Comparison of ENCODE assay signal across 12 cellular contexts in genomic region chr9:71761938-71762353, GRCh38. TPM values are rescaled to one million over a fixed set of nuclear protein-coding genes. Genes with fewer than 3 reads are reported as not detected.
DNase-seq lines count a peak whose midpoint lies in the region; ATAC-seq and TF ChIP-seq lines count a peak whose summit lies in the region.
"Had no signal": no experiment of that assay in that cellular context is flagged by ENCODE, and none has a peak within 500 bp of the region (broad histone marks: within the 10 kb centered on the region; RNA-seq: fewer than 3 reads in every experiment).

No MANE protein-coding gene starts in this region.

- no peak overlapping the region for H3K4me3 ChIP-seq in adrenal gland

- peaks cover 86% of the 10 kb centered on the region for H3K4me1 Mint-ChIP-seq in activated T-cell treated with anti-CD3 and anti-CD28 coated beads, Interleukin-2, amount 50 U/mL, for 4 hours (ENCODE audit: low read depth)
- H3K4me1 Mint-ChIP-seq in stimulated activated naive B cell treated with anti-CD40 and anti-IgM and Interleukin-4, amounts not matched to agents 10 μg/mL and 1 μg/mL and 100 μg/mL, for 72 hours, result peaks cover 44 to 84% of the 10 kb centered on the region in 2 donors

- intact Hi-C loops in adrenal gland (cut with DNase I), result loop anchor here in 1 of 2 donors (10.0 kb wide), 1 partner anchor 57 kb away; no protein-coding TSS in a partner anchor

- peak overlapping the region; percentile 31 for H3K27ac Mint-ChIP-seq in stimulated activated naive B cell treated with anti-CD40 and anti-IgM and Interleukin-4, amounts not matched to agents 10 μg/mL and 1 μg/mL and 100 μg/mL, for 72 hours

- no peaks in the 10 kb centered on the region for H3K27me3 ChIP-seq in adrenal gland
- H3K27me3 ChIP-seq: brain microvascular endothelial cell had no signal

- H3K4me3 Mint-ChIP-seq in activated T-cell treated with anti-CD3 and anti-CD28 coated beads, Interleukin-2, amount 50 U/mL, for 4 hours, result peak overlapping the region; percentile 42
- no peak overlapping the region for H3K4me3 Mint-ChIP-seq in stimulated activated naive B cell treated with anti-CD40 and anti-IgM and Interleukin-4, amounts not matched to agents 10 μg/mL and 1 μg/mL and 100 μg/mL, for 72 hours

- H3K36me3 Mint-ChIP-seq in activated T-cell treated with anti-CD3 and anti-CD28 coated beads, Interleukin-2, amount 50 U/mL, for 4 hours (ENCODE audit: insufficient read depth), result peaks cover 16% of the 10 kb centered on the region
- peaks cover 0 to 1% of the 10 kb centered on the region in 2 donors for H3K36me3 Mint-ChIP-seq in stimulated activated naive B cell treated with anti-CD40 and anti-IgM and Interleukin-4, amounts not matched to agents 10 μg/mL and 1 μg/mL and 100 μg/mL, for 72 hours

- no peak for TF ChIP-seq POLR2A in adrenal gland (IDR thresholded peaks at IDR 0.05)

- H3K9me3 Mint-ChIP-seq in activated T-cell treated with anti-CD3 and anti-CD28 coated beads, Interleukin-2, amount 50 U/mL, for 4 hours, result no peaks in the 10 kb centered on the region
- no peaks in the 10 kb centered on the region for H3K9me3 Mint-ChIP-seq in stimulated activated naive B cell treated with anti-CD40 and anti-IgM and Interleukin-4, amounts not matched to agents 10 μg/mL and 1 μg/mL and 100 μg/mL, for 72 hours

- peaks cover 24 to 58% of the 10 kb centered on the region in 2 donors for H3K4me1 ChIP-seq in adrenal gland (replicated peaks in 1 of 2)

- ATAC-seq in activated T-cell treated with anti-CD3 and anti-CD28 coated beads, Interleukin-2, amount 50 U/mL, for 4 hours, result peak; percentile 4 to 26
- ATAC-seq in stimulated activated naive B cell treated with anti-CD40 and anti-IgM and Interleukin-4, amounts not matched to agents 10 μg/mL and 1 μg/mL and 100 μg/mL, for 72 hours (replicated peaks), result no peak
- ATAC-seq in GM21723 (IDR thresholded peaks at IDR 0.05; ENCODE audit: unreplicated experiment), result no peak

- H3K36me3 ChIP-seq in adrenal gland (replicated peaks in 1 of 2), result no peaks in the 10 kb centered on the region
- H3K36me3 ChIP-seq: brain microvascular endothelial cell had no signal

- H3K27me3 Mint-ChIP-seq in activated T-cell treated with anti-CD3 and anti-CD28 coated beads, Interleukin-2, amount 50 U/mL, for 4 hours (ENCODE audit: low read depth), result no peaks in the 10 kb centered on the region
- H3K27me3 Mint-ChIP-seq in stimulated activated naive B cell treated with anti-CD40 and anti-IgM and Interleukin-4, amounts not matched to agents 10 μg/mL and 1 μg/mL and 100 μg/mL, for 72 hours, result no peaks in the 10 kb centered on the region

- H3K27ac ChIP-seq in epithelial cell of prostate (peak overlapping the region; percentile 85), adrenal gland (peak overlapping the region in 1 of 5 donors; percentile 20)
- H3K27ac ChIP-seq: brain microvascular endothelial cell had no signal

- TF ChIP-seq CTCF in adrenal gland (IDR thresholded peaks at IDR 0.05), result no peak

- WGBS in adrenal gland, 4 donors, result 93 to 96% (median 94%) methylated on average over 5 of the region's 5 CpGs

- no peaks in the 10 kb centered on the region for H3K9me3 ChIP-seq in adrenal gland (replicated peaks in 1 of 3)

- DNase-seq in activated T-cell treated with anti-CD3 and anti-CD28 coated beads, Interleukin-2, amount 50 U/mL, for 4 hours, result no peak
- DNase-seq in activated T-cell treated with anti-CD3 and anti-CD28 coated beads, Interleukin-2, amount 50 U/mL, for 1 hour, result no peak
- DNase-seq in NCI-H510A (lab: John Stamatoyannopoulos, UW), result peak; percentile 69
- DNase-seq in epithelial cell of prostate (ENCODE audit: low read depth, low spot score), result no peak
- no peak for DNase-seq in stimulated activated naive B cell treated with anti-CD40 and anti-IgM and Interleukin-4, amounts not matched to agents 10 μg/mL and 1 μg/mL and 100 μg/mL, for 72 hours
- no peak for DNase-seq in adrenal gland
- DNase-seq in SIG-M5 treated with dmso at 0.1 percent for 504 hours (lab: John Stamatoyannopoulos, UW; ENCODE audit: unreplicated experiment), result no peak
- DNase-seq: activated CD8-positive, alpha-beta memory T cell treated with anti-CD3 and anti-CD28 coated beads, Interleukin-2, amount 50 U/mL, for 4 hours; brain microvascular endothelial cell; NCI-H446; T-helper 9 cell had no signal

RNA-seq across cellular contexts. Expression of gene CEMIP2, which starts 6.4 kb away (rescaled TPM):
- 10 to 100 TPM; 51.1 to 71.9 (median 66.2) TPM for total RNA-seq in activated T-cell treated with anti-CD3 and anti-CD28 coated beads, Interleukin-2, amount 50 U/mL, for 4 hours
- 10 to 100 TPM; 16.2 to 84.6 (median 36.8) TPM for total RNA-seq in adrenal gland
- polyA plus RNA-seq in adrenal gland, result 10 to 100 TPM in 1 of 3 donors, 1 to 10 TPM in 2; 6.8 to 14.6 (median 7.4) TPM

Comparison
In these comparisons a context has a peak if more than half of its experiments do, and no peak if none do; other contexts are left out.
1. ATAC-seq: peak in activated T-cell treated with anti-CD3 and anti-CD28 coated beads, Interleukin-2, amount 50 U/mL, for 4 hours (2 of 2); none in stimulated activated naive B cell treated with anti-CD40 and anti-IgM and Interleukin-4, amounts not matched to agents 10 μg/mL and 1 μg/mL and 100 μg/mL, for 72 hours (0 of 2) and GM21723 (single experiment).